Comparison of ENCODE assay signal across 8 cellular contexts in the genomic region with DNA sequence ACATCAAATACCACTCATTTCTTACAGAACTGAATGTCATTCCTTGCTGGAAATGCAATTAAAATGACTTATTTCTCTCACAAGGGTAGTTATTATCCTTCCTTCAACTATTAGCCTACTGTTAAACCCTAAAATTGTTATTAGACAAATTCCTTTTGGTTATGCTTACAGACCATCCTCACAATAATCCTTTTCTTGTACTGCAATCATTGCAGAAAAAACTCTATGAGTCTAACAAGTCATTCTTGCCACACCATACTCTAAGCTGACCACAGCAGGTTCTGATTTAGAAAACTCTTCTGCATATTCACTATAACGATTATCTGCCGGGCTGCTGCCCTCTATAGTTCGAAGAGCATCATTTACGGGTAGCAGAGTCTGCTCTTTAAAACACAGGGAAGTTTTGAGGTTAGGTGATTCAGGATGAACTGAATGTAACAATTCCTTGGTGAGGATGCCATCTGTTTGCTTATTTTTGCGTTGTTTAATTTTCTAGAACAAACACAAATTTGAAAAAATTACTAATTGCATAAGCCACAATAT. TPM values are rescaled to one million over a fixed set of nuclear protein-coding genes. Genes with fewer than 3 reads are reported as not detected.
DNase-seq lines count a peak whose midpoint lies in the region; ATAC-seq lines count a peak whose summit lies in the region.

No MANE protein-coding gene starts in this region.

- no peak overlapping the region for H3K4me3 Mint-ChIP-seq in activated naive CD8-positive, alpha-beta T cell treated with anti-CD3 and anti-CD28 coated beads, Interleukin-2, amount 50 U/mL, for 24 hours

- intact Hi-C loops in sciatic nerve (cut with DNase I) = no loop called here

- DNase-seq in NCI-H345 (lab: John Stamatoyannopoulos, UW) (peak; percentile 2), NCI-H345 treated with DMSO at 0.1 percent for 48 hours (lab: John Stamatoyannopoulos, UW; ENCODE audit: unreplicated experiment) (no peak), SW480 (ENCODE audit: low spot score) (peak; percentile 19), kidney glomerular epithelial cell (lab: John Stamatoyannopoulos, UW) (peak; percentile 83), sciatic nerve (ENCODE audit: low spot score) (no peak)
- DNase-seq in activated naive CD8-positive, alpha-beta T cell treated with anti-CD3 and anti-CD28 coated beads, Interleukin-2, amount 50 U/mL, for 24 hours = no peak

- peak; percentile 51 for ATAC-seq in HG03097 (IDR thresholded peaks at IDR 0.05; ENCODE audit: low FRiP score, unreplicated experiment)
- no peak for ATAC-seq in activated naive CD8-positive, alpha-beta T cell treated with anti-CD3 and anti-CD28 coated beads, Interleukin-2, amount 50 U/mL, for 24 hours
- no peak for ATAC-seq in GM18511 (IDR thresholded peaks at IDR 0.05; ENCODE audit: unreplicated experiment)
- ATAC-seq in sciatic nerve = no peak

- H3K27ac Mint-ChIP-seq in activated naive CD8-positive, alpha-beta T cell treated with anti-CD3 and anti-CD28 coated beads, Interleukin-2, amount 50 U/mL, for 24 hours = no peak overlapping the region

- H3K27me3 Mint-ChIP-seq in activated naive CD8-positive, alpha-beta T cell treated with anti-CD3 and anti-CD28 coated beads, Interleukin-2, amount 50 U/mL, for 24 hours = no peaks in the 10 kb centered on the region

- H3K4me1 Mint-ChIP-seq in activated naive CD8-positive, alpha-beta T cell treated with anti-CD3 and anti-CD28 coated beads, Interleukin-2, amount 50 U/mL, for 24 hours = no peaks in the 10 kb centered on the region

- H3K9me3 Mint-ChIP-seq in activated naive CD8-positive, alpha-beta T cell treated with anti-CD3 and anti-CD28 coated beads, Interleukin-2, amount 50 U/mL, for 24 hours = peaks cover 4% of the 10 kb centered on the region

- peaks cover 34% of the 10 kb centered on the region for H3K36me3 Mint-ChIP-seq in activated naive CD8-positive, alpha-beta T cell treated with anti-CD3 and anti-CD28 coated beads, Interleukin-2, amount 50 U/mL, for 24 hours (ENCODE audit: low read depth)

RNA-seq across cellular contexts. Expression of a gene that starts 38.2 kb away (rescaled TPM):
- 14.8 TPM for total RNA-seq in sciatic nerve

RNA-seq across cellular contexts. Expression of a gene that starts 52.4 kb away (rescaled TPM):
- total RNA-seq in sciatic nerve = 46.1 TPM

Comparison
In these comparisons a context has a peak if more than half of its experiments do, and no peak if none do; other contexts are left out.
1. DNase-seq: peak in NCI-H345 (single experiment), SW480 (single experiment) and kidney glomerular epithelial cell (single experiment); none in NCI-H345 treated with DMSO at 0.1 percent for 48 hours (single experiment), activated naive CD8-positive, alpha-beta T cell treated with anti-CD3 and anti-CD28 coated beads, Interleukin-2, amount 50 U/mL, for 24 hours (single experiment) and sciatic nerve (single experiment).